In the genomic region with DNA sequence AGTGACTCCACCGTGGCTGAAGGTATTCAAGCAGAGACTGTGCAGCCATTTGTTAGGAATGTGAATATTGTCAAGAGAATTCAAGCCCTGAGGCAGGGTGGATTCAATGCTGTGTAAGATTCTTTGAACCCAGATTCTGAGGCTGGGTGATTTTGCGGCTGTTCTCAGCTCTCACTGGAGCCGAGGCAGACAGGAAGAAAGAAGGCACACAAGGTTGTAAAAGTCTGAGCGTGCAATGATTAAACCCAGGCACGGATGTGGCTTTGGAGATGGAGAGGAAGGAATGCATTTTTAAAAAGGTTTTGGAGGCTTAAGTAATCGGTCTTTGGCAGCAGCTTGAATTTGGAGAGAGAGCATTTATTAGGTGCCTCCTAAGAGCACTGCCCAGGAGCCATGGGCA, we compare ENCODE assay signal across 8 cellular contexts.
DNase-seq lines count a peak whose midpoint lies in the region; ATAC-seq and TF ChIP-seq lines count a peak whose summit lies in the region.

No MANE protein-coding gene starts in this region.

- DNase-seq in COLO829 (ENCODE audit: low spot score) (peak; percentile 69), MG63 (peak; percentile 56), MCF 10A (ENCODE audit: unreplicated experiment) (peak; percentile 36), tibial artery (no peak), MM.1S (no peak)

- H3K9ac ChIP-seq in MM.1S (ENCODE audit: low read length): no peak overlapping the region

- H3K27me3 ChIP-seq in MG63 (no peaks in the 10 kb centered on the region), tibial artery (no peaks in the 10 kb centered on the region), MM.1S (replicated peaks; ENCODE audit: insufficient read depth, low read length) (no peaks in the 10 kb centered on the region)

- CTCF ChIA-PET in MCF 10A (lab: Yijun Ruan, JAX): interaction anchor here (0.5 to 2.0 kb wide), 8 partner anchors 12 to 349 kb away, joined by 3 to 5 read pairs (median 3); partner anchors contain the start of gene UBL3

- H3K27ac ChIP-seq in tibial artery (no peak overlapping the region), MM.1S (ENCODE audit: low read length) (no peak overlapping the region)

- no peaks in the 10 kb centered on the region for H3K27me3 Mint-ChIP-seq in MCF 10A (ENCODE audit: insufficient read depth, unreplicated experiment)
- H3K27me3 Mint-ChIP-seq in nephron (ENCODE audit: low read depth): peaks cover 17% of the 10 kb centered on the region

- intact Hi-C loops in MCF 10A (cut with micrococcal nuclease): loop anchor here (10.0 kb wide), 1 partner anchor 555 kb away; no protein-coding TSS in a partner anchor
- intact Hi-C loops in tibial artery (cut with DNase I; ENCODE audit: low total_unique reads): loop anchor here (10.0 kb wide), 1 partner anchor 195 kb away; no protein-coding TSS in a partner anchor

- H3K79me2 ChIP-seq in MM.1S (ENCODE audit: low read length): no peaks in the 10 kb centered on the region

- H3F3A ChIP-seq in MM.1S (ENCODE audit: insufficient read depth, low read length): no peaks in the 10 kb centered on the region

- H3K27ac Mint-ChIP-seq in MCF 10A (ENCODE audit: low read depth, unreplicated experiment) (peak overlapping the region; percentile 44), nephron (peak overlapping the region in 2 of 3 experiments; percentile 0)

- no peaks in the 10 kb centered on the region for H3K9me3 ChIP-seq in MG63
- no peaks in the 10 kb centered on the region for H3K9me3 ChIP-seq in tibial artery
- no peaks in the 10 kb centered on the region for H3K9me3 ChIP-seq in MM.1S (replicated peaks; ENCODE audit: insufficient read depth, low read length)

- no peaks in the 10 kb centered on the region for H3K9me2 ChIP-seq in MM.1S (replicated peaks; ENCODE audit: insufficient read depth, low read length)

- POLR2A ChIA-PET in MCF 10A (lab: Yijun Ruan, JAX): interaction anchor here (1.1 to 2.0 kb wide), 4 partner anchors 194 to 498 kb away, joined by 3 to 4 read pairs (median 4); partner anchors contain the start of gene USPL1

- H3K4me3 ChIP-seq in MG63 (no peak overlapping the region), tibial artery (no peak overlapping the region), MM.1S (ENCODE audit: low read length) (no peak overlapping the region)

- H3K4me2 ChIP-seq in MM.1S (ENCODE audit: low read depth, low read length): no peak overlapping the region

- no peak overlapping the region for H2AFZ ChIP-seq in MM.1S (ENCODE audit: low read length)

- H3K4me1 Mint-ChIP-seq in MCF 10A (ENCODE audit: insufficient read depth, unreplicated experiment) (peaks cover 40% of the 10 kb centered on the region), nephron (peaks cover 24% of the 10 kb centered on the region)

- no TSS peak for BruUV-seq in MCF 10A (replicated peaks; lab: Mats Ljungman, UMichigan)

- H3K36me3 ChIP-seq in MG63 (no peaks in the 10 kb centered on the region), tibial artery (no peaks in the 10 kb centered on the region), MM.1S (replicated peaks; ENCODE audit: insufficient read depth, low read length) (no peaks in the 10 kb centered on the region)

- ATAC-seq in GM18868 (IDR thresholded peaks at IDR 0.05; ENCODE audit: unreplicated experiment): no peak
- ATAC-seq in HG03139 (IDR thresholded peaks at IDR 0.05; ENCODE audit: unreplicated experiment): no peak

- TF ChIP-seq CTCF in MCF 10A (IDR thresholded peaks at IDR 0.05; ENCODE audit: unreplicated experiment) (no peak), nephron (IDR thresholded peaks at IDR 0.05; ENCODE audit: unreplicated experiment in 3 of 3) (no peak), tibial artery (IDR thresholded peaks at IDR 0.05) (no peak), MM.1S (IDR thresholded peaks at IDR 0.05; ENCODE audit: low read length) (no peak)

- H3K4me1 ChIP-seq in tibial artery (peaks cover 0 to 27% (median 18%) of the 10 kb centered on the region in 4 donors), MM.1S (ENCODE audit: low read length) (no peaks in the 10 kb centered on the region)

- H3K4me3 Mint-ChIP-seq in MCF 10A (ENCODE audit: unreplicated experiment): peak overlapping the region; percentile 51
- no peak overlapping the region for H3K4me3 Mint-ChIP-seq in nephron

- no peaks in the 10 kb centered on the region for H4K20me1 ChIP-seq in MM.1S (ENCODE audit: insufficient read depth, low read length)

- H3K36me3 Mint-ChIP-seq in MCF 10A (ENCODE audit: insufficient read depth, unreplicated experiment) (no peaks in the 10 kb centered on the region), nephron (ENCODE audit: low read depth) (no peaks in the 10 kb centered on the region)

- H3K9me3 Mint-ChIP-seq in MCF 10A (ENCODE audit: unreplicated experiment): peaks cover 9% of the 10 kb centered on the region
- H3K9me3 Mint-ChIP-seq in nephron: no peaks in the 10 kb centered on the region

Comparison
In these comparisons a context has a peak if more than half of its experiments do, and no peak if none do; other contexts are left out.
1. DNase-seq: peak in COLO829 (single experiment), MG63 (single experiment) and MCF 10A (single experiment); none in tibial artery (0 of 2) and MM.1S (single experiment).